In genomic region chr3:126961191-126961790, GRCh38 we compare ENCODE assay signal across 8 cellular contexts.
DNase-seq lines count a peak whose midpoint lies in the region; ATAC-seq lines count a peak whose summit lies in the region.

No MANE protein-coding gene starts in this region.

- peaks cover 40% of the 10 kb centered on the region for H3K4me1 Mint-ChIP-seq in dendritic cell treated with granulocyte-macrophage colony-stimulating factor and Interleukin-4, amounts not matched to agents 40 ng/mL and 50 ng/mL, for 4 days (ENCODE audit: low read depth)

- no peaks in the 10 kb centered on the region for H3K36me3 Mint-ChIP-seq in dendritic cell treated with granulocyte-macrophage colony-stimulating factor and Interleukin-4, amounts not matched to agents 40 ng/mL and 50 ng/mL, for 4 days (ENCODE audit: low read depth)

- peaks cover 66% of the 10 kb centered on the region for H3K27me3 Mint-ChIP-seq in dendritic cell treated with granulocyte-macrophage colony-stimulating factor and Interleukin-4, amounts not matched to agents 40 ng/mL and 50 ng/mL, for 4 days

- no peak overlapping the region for H3K4me3 Mint-ChIP-seq in dendritic cell treated with granulocyte-macrophage colony-stimulating factor and Interleukin-4, amounts not matched to agents 40 ng/mL and 50 ng/mL, for 4 days

- no peaks in the 10 kb centered on the region for H3K9me3 Mint-ChIP-seq in dendritic cell treated with granulocyte-macrophage colony-stimulating factor and Interleukin-4, amounts not matched to agents 40 ng/mL and 50 ng/mL, for 4 days

- peak overlapping the region; percentile 72 for H3K27ac Mint-ChIP-seq in dendritic cell treated with granulocyte-macrophage colony-stimulating factor and Interleukin-4, amounts not matched to agents 40 ng/mL and 50 ng/mL, for 4 days

- intact Hi-C loops in dendritic cell treated with granulocyte-macrophage colony-stimulating factor and Interleukin-4, amounts not matched to agents 40 ng/mL and 50 ng/mL, for 4 days (cut with micrococcal nuclease) = no loop called here

- ATAC-seq in HG03432 (IDR thresholded peaks at IDR 0.05; ENCODE audit: unreplicated experiment) (peak; percentile 83), HG03139 (IDR thresholded peaks at IDR 0.05; ENCODE audit: unreplicated experiment) (no peak), HG03135 (IDR thresholded peaks at IDR 0.05; ENCODE audit: unreplicated experiment) (no peak)

- peak; percentile 73 for DNase-seq in GM04504 (ENCODE audit: low read depth)
- DNase-seq in pons (ENCODE audit: low spot score) = peak; percentile 42
- DNase-seq in Kasumi-1 (lab: John Stamatoyannopoulos, UW) = no peak
- DNase-seq in GOT3 (lab: John Stamatoyannopoulos, UW) = no peak

Comparison
In these comparisons a context has a peak if more than half of its experiments do, and no peak if none do; other contexts are left out.
1. DNase-seq: peak in GM04504 (single experiment) and pons (single experiment); none in Kasumi-1 (0 of 2) and GOT3 (single experiment).